33 cellular contexts compared by ENCODE assay signal in the genomic region with DNA sequence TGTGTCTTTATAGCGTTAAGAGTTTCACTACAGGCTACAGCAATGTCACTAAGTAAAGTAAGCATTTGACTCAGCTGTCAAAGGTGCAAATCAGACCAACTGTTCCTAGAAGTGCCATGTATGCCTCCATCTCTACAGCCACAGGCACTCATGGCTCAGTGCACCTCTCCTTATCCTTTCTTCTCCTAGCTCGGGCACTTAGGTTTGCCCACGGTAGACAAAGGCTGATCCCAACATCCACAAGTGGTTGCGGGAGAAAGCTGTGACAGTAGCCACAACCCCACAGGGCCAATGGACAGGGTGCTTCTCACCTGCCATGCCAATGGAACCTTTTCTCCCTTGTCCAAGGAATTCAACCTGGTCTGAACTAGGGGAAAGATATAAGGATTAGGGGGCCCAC.
DNase-seq lines count a peak whose midpoint lies in the region; ATAC-seq and TF ChIP-seq lines count a peak whose summit lies in the region.
"Had no signal": no experiment of that assay in that cellular context is flagged by ENCODE, and none has a peak within 500 bp of the region (broad histone marks: within the 10 kb centered on the region; RNA-seq: fewer than 3 reads in every experiment).

No MANE protein-coding gene starts in this region.

- no peaks in the 10 kb centered on the region for H3K4me1 ChIP-seq in endodermal cell (ENCODE audit: control insufficient read depth, insufficient read depth, low read length)
- no peaks in the 10 kb centered on the region for H3K4me1 ChIP-seq in vagina
- H3K4me1 ChIP-seq: A549; BE2C; BLaER1; BLaER1 treated with 17β-estradiol and CSF1 and Interleukin-3, amounts not matched to agents 10 nM and 100 nM; Caco-2 had no signal

- no peak overlapping the region for H3K4me3 ChIP-seq in endodermal cell (ENCODE audit: low read length)
- no peak overlapping the region for H3K4me3 ChIP-seq in vagina
- H3K4me3 ChIP-seq: A549, BLaER1 had no signal

- intact Hi-C loops in vagina (cut with DNase I) = no loop called here

- H3K9me3 Mint-ChIP-seq in activated CD8-positive, alpha-beta memory T cell treated with anti-CD3 and anti-CD28 coated beads, Interleukin-2, amount 10 ng/mL, durations not matched to agents 7 days and 5 days (ENCODE audit: low read depth) = peaks cover 2% of the 10 kb centered on the region
- peaks cover 68% of the 10 kb centered on the region for H3K9me3 Mint-ChIP-seq in endodermal cell
- peaks cover 0 to 13% (median 6%) of the 10 kb centered on the region in 6 donors for H3K9me3 Mint-ChIP-seq in immature natural killer cell

- H3K4me3 Mint-ChIP-seq in activated CD8-positive, alpha-beta memory T cell treated with anti-CD3 and anti-CD28 coated beads, Interleukin-2, amount 10 ng/mL, durations not matched to agents 7 days and 5 days = no peak overlapping the region
- H3K4me3 Mint-ChIP-seq in endodermal cell = no peak overlapping the region
- no peak overlapping the region for H3K4me3 Mint-ChIP-seq in immature natural killer cell
- H3K4me3 Mint-ChIP-seq: B cell; CD14-positive monocyte; CD4-positive, alpha-beta memory T cell; CD4-positive, alpha-beta T cell; CD4-positive, CD25-positive, alpha-beta regulatory T cell; CD8-positive, alpha-beta memory T cell; CD8-positive, alpha-beta T cell had no signal

- no peaks in the 10 kb centered on the region for H3K36me3 ChIP-seq in endodermal cell (ENCODE audit: control insufficient read depth, insufficient read depth, low read length)
- H3K36me3 ChIP-seq in vagina = no peaks in the 10 kb centered on the region
- H3K36me3 ChIP-seq: BE2C, BLaER1 had no signal

- CTCF ChIA-PET in activated CD8-positive, alpha-beta memory T cell treated with anti-CD3 and anti-CD28 coated beads, Interleukin-2, amount 10 ng/mL, durations not matched to agents 7 days and 5 days (lab: Charles Lee) = no interaction called here

- peak; percentile 5 for DNase-seq in activated CD8-positive, alpha-beta memory T cell treated with anti-CD3 and anti-CD28 coated beads, Interleukin-2, amount 10 ng/mL, durations not matched to agents 7 days and 5 days
- DNase-seq in activated CD8-positive, alpha-beta memory T cell treated with anti-CD3 and anti-CD28 coated beads for 24 hours = no peak
- DNase-seq in endodermal cell (peak; percentile 11), vagina (ENCODE audit: extremely low spot score in 2 of 2) (peak; percentile 52 to 75), immature natural killer cell (no peak)
- DNase-seq: 8988T; ACHN; AML-193; BE2C; C1 segment of cervical spinal cord; Calu3; CD4-positive, alpha-beta memory T cell; CD4-positive, alpha-beta T cell; CD4-positive, CD25-positive, alpha-beta regulatory T cell; CD8-positive, alpha-beta memory T cell; CD8-positive, alpha-beta T cell; COR-L47; DMS 273 treated with DMSO at 0.1 percent for 48 hours; DMS153; DMS53; DMS79; DMS79 treated with DMSO at 0.1 percent for 48 hours; DND-41; EL had no signal

- WGBS in endodermal cell (ENCODE audit: insufficient coverage in 1 of 2, insufficient read length in 1 of 2), 2 experiments = 85 to 90% methylated on average over 2 to 4 of the region's 4 CpGs

- no peaks in the 10 kb centered on the region for H3K4me1 Mint-ChIP-seq in activated CD8-positive, alpha-beta memory T cell treated with anti-CD3 and anti-CD28 coated beads, Interleukin-2, amount 10 ng/mL, durations not matched to agents 7 days and 5 days
- no peaks in the 10 kb centered on the region for H3K4me1 Mint-ChIP-seq in endodermal cell
- no peaks in the 10 kb centered on the region for H3K4me1 Mint-ChIP-seq in immature natural killer cell
- H3K4me1 Mint-ChIP-seq: B cell; CD14-positive monocyte; CD4-positive, alpha-beta memory T cell; CD4-positive, CD25-positive, alpha-beta regulatory T cell; CD8-positive, alpha-beta memory T cell had no signal

- no peaks in the 10 kb centered on the region for H3K36me3 Mint-ChIP-seq in activated CD8-positive, alpha-beta memory T cell treated with anti-CD3 and anti-CD28 coated beads, Interleukin-2, amount 10 ng/mL, durations not matched to agents 7 days and 5 days
- no peaks in the 10 kb centered on the region for H3K36me3 Mint-ChIP-seq in endodermal cell (ENCODE audit: low read depth)
- H3K36me3 Mint-ChIP-seq in immature natural killer cell = no peaks in the 10 kb centered on the region
- H3K36me3 Mint-ChIP-seq: CD14-positive monocyte; CD4-positive, alpha-beta memory T cell; CD8-positive, alpha-beta memory T cell; CD8-positive, alpha-beta T cell had no signal

- no peak overlapping the region for H3K9ac ChIP-seq in endodermal cell (ENCODE audit: extremely low read depth, low read length, poor library complexity, severe bottlenecking)
- H3K9ac ChIP-seq: BLaER1; BLaER1 treated with 17β-estradiol and CSF1 and Interleukin-3, amounts not matched to agents 10 nM and 100 nM had no signal

- H3K27me3 ChIP-seq in endodermal cell (ENCODE audit: control insufficient read depth, insufficient read depth, low read length, poor library complexity, severe bottlenecking) (no peaks in the 10 kb centered on the region), vagina (no peaks in the 10 kb centered on the region)
- H3K27me3 ChIP-seq: BE2C; BLaER1 treated with 17β-estradiol and CSF1 and Interleukin-3, amounts not matched to agents 10 nM and 100 nM had no signal

- TF ChIP-seq CTCF in endodermal cell (conservative IDR thresholded peaks at IDR 0.05) (no peak), vagina (IDR thresholded peaks at IDR 0.05) (no peak)

- no peaks in the 10 kb centered on the region for H3K27me3 Mint-ChIP-seq in activated CD8-positive, alpha-beta memory T cell treated with anti-CD3 and anti-CD28 coated beads, Interleukin-2, amount 10 ng/mL, durations not matched to agents 7 days and 5 days
- peaks cover 2% of the 10 kb centered on the region for H3K27me3 Mint-ChIP-seq in endodermal cell (ENCODE audit: insufficient read depth)
- H3K27me3 Mint-ChIP-seq in immature natural killer cell (ENCODE audit: low read depth in 3 of 3) = peaks cover 0 to 7% (median 5%) of the 10 kb centered on the region in 3 donors

- no peak overlapping the region for H3K27ac Mint-ChIP-seq in activated CD8-positive, alpha-beta memory T cell treated with anti-CD3 and anti-CD28 coated beads, Interleukin-2, amount 10 ng/mL, durations not matched to agents 7 days and 5 days
- H3K27ac Mint-ChIP-seq in endodermal cell (no peak overlapping the region), immature natural killer cell (no peak overlapping the region)
- H3K27ac Mint-ChIP-seq: B cell; CD14-positive monocyte; CD4-positive, alpha-beta memory T cell; CD4-positive, alpha-beta T cell; CD4-positive, CD25-positive, alpha-beta regulatory T cell; CD8-positive, alpha-beta memory T cell; CD8-positive, alpha-beta T cell had no signal

- no peak for ATAC-seq in activated CD8-positive, alpha-beta memory T cell treated with anti-CD3 and anti-CD28 coated beads, Interleukin-2, amount 10 ng/mL, durations not matched to agents 7 days and 5 days
- ATAC-seq in esophagus mucosa = no peak
- ATAC-seq: A549; CD8-positive, alpha-beta T cell had no signal

- H3K9me3 ChIP-seq in endodermal cell (ENCODE audit: control insufficient read depth, low read length) = peaks cover 59% of the 10 kb centered on the region
- peaks cover 10% of the 10 kb centered on the region for H3K9me3 ChIP-seq in vagina
- H3K9me3 ChIP-seq: BE2C had no signal

- no peak for TF ChIP-seq POLR2A in vagina (IDR thresholded peaks at IDR 0.05)

- H3K27ac ChIP-seq in endodermal cell (ENCODE audit: low read depth, low read length) = no peak overlapping the region
- H3K27ac ChIP-seq in vagina = no peak overlapping the region
- H3K27ac ChIP-seq: 22Rv1; A549; BLaER1; BLaER1 treated with 17β-estradiol and CSF1 and Interleukin-3, amounts not matched to agents 10 nM and 100 nM; C4-2B had no signal

Comparison
In these comparisons a context has a peak if more than half of its experiments do, and no peak if none do; other contexts are left out.
1. DNase-seq: peak in activated CD8-positive, alpha-beta memory T cell treated with anti-CD3 and anti-CD28 coated beads, Interleukin-2, amount 10 ng/mL, durations not matched to agents 7 days and 5 days (single experiment), endodermal cell (single experiment) and vagina (2 of 2); none in activated CD8-positive, alpha-beta memory T cell treated with anti-CD3 and anti-CD28 coated beads for 24 hours (single experiment) and immature natural killer cell (0 of 3).